Comparison of ENCODE assay signal across 8 cellular contexts in the genomic region with DNA sequence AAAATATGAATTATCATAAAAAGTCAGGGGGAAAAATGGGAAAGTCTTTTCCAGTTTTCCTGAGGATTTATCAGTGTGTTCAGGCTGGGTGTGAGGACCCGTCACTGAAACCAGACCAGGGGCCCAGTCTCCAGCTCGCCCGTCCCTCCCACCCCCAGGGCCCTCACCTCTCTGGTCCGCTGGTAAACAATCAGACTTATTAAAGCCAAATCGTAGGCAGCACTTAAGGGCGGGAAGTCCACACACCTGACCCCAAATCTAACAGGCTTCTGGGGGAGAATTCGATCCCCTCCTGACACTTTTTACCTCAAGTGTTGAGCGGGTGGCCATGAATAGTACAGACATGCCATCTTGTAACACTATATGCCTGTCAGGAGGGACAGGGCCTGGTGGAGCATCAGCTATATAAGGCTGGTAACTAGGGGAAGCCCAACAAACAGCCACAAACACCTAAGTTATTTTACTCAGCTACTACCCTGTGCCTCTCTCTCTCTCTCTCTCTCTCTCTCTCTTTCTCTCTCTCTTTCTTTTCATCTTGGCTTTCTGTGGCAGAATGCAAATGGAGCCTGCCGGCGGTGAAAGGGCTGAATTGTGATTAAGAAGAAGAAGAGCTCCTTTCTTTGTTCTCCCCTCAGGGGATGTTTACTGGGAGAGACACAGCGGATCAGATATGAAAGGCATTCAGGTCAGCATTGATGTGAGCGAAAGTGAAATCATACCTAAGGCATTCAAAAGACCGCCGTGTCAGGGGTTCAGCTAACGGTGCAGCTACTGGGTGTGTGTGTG. TPM values are rescaled to one million over a fixed set of nuclear protein-coding genes. Genes with fewer than 3 reads are reported as not detected.
DNase-seq lines count a peak whose midpoint lies in the region; ATAC-seq, FAIRE-seq and TF ChIP-seq lines count a peak whose summit lies in the region.

No MANE protein-coding gene starts in this region.

- no peaks in the 10 kb centered on the region for H3K36me3 ChIP-seq in esophagus (ENCODE audit: control insufficient read depth in 2 of 2, insufficient read depth in 2 of 2, low read length in 1 of 2)

- POLR2A ChIA-PET in GM10248 (lab: Yijun Ruan, JAX) = no interaction called here

- peaks cover 4% of the 10 kb centered on the region for H3K36me3 Mint-ChIP-seq in activated T-cell treated with anti-CD3 and anti-CD28 coated beads, Interleukin-2, amount 50 U/mL, for 24 hours (ENCODE audit: low read depth)
- no peaks in the 10 kb centered on the region for H3K36me3 Mint-ChIP-seq in nephron progenitor cell (ENCODE audit: low read depth)

- TF ChIP-seq CTCF in nephron progenitor cell (IDR thresholded peaks at IDR 0.05) = no peak
- TF ChIP-seq CTCF in GM10248 (IDR thresholded peaks at IDR 0.05; ENCODE audit: control extremely low read depth, extremely low read depth, low read depth, missing control alignments) = no peak

- WGBS in esophagus, 2 donors = 55% methylated on average over 15 of the region's 15 CpGs

- H3K9me3 Mint-ChIP-seq in activated T-cell treated with anti-CD3 and anti-CD28 coated beads, Interleukin-2, amount 50 U/mL, for 24 hours = no peaks in the 10 kb centered on the region
- no peaks in the 10 kb centered on the region for H3K9me3 Mint-ChIP-seq in nephron progenitor cell

- CTCF ChIA-PET in GM10248 (lab: Yijun Ruan, JAX) = interaction anchor here (0.8 to 1.1 kb wide), 3 partner anchors 26 to 61 kb away, joined by 3 read pairs; no protein-coding TSS in a partner anchor

- peak overlapping the region; percentile 70 for H3K4me3 Mint-ChIP-seq in activated T-cell treated with anti-CD3 and anti-CD28 coated beads, Interleukin-2, amount 50 U/mL, for 24 hours
- peak overlapping the region; percentile 71 for H3K4me3 Mint-ChIP-seq in nephron progenitor cell

- no peaks in the 10 kb centered on the region for H3K4me1 ChIP-seq in esophagus (ENCODE audit: control insufficient read depth in 2 of 2, insufficient read depth in 2 of 2, low read length in 1 of 2)

- FAIRE-seq in RCC 7860 (lab: Jason Lieb, UNC) = peak; percentile 28

- peaks cover 73% of the 10 kb centered on the region for H3K27me3 Mint-ChIP-seq in activated T-cell treated with anti-CD3 and anti-CD28 coated beads, Interleukin-2, amount 50 U/mL, for 24 hours
- no peaks in the 10 kb centered on the region for H3K27me3 Mint-ChIP-seq in nephron progenitor cell (ENCODE audit: low read depth, poor library complexity)

- DNase-seq in activated T-cell treated with anti-CD3 and anti-CD28 coated beads, Interleukin-2, amount 50 U/mL, for 24 hours = no peak
- DNase-seq in activated T-cell treated with anti-CD3 and anti-CD28 coated beads, Interleukin-2, amount 50 U/mL, for 48 hours = no peak
- peak; percentile 81 for DNase-seq in RCC 7860 (ENCODE audit: low spot score)
- no peak for DNase-seq in nephron progenitor cell
- no peak for DNase-seq in GM10248 (ENCODE audit: extremely low spot score)

- peaks cover 0 to 6% of the 10 kb centered on the region in 2 donors for H3K27me3 ChIP-seq in esophagus (ENCODE audit: control insufficient read depth in 1 of 2, insufficient read depth in 2 of 2, low read length in 2 of 2)

- ATAC-seq in HG02870 (IDR thresholded peaks at IDR 0.05; ENCODE audit: unreplicated experiment) = peak; percentile 74
- no peak for ATAC-seq in GM18858 (IDR thresholded peaks at IDR 0.05; ENCODE audit: unreplicated experiment)

- peaks cover 61% of the 10 kb centered on the region for H3K4me1 Mint-ChIP-seq in activated T-cell treated with anti-CD3 and anti-CD28 coated beads, Interleukin-2, amount 50 U/mL, for 24 hours (ENCODE audit: low read depth)
- peaks cover 100% of the 10 kb centered on the region for H3K4me1 Mint-ChIP-seq in nephron progenitor cell

- peak overlapping the region in 1 of 2 donors; percentile 26 for H3K4me3 ChIP-seq in esophagus (ENCODE audit: low read depth in 1 of 2, low read length in 2 of 2)

- peak overlapping the region; percentile 81 to 84 for H3K27ac ChIP-seq in esophagus (ENCODE audit: low read depth in 2 of 2, low read length in 1 of 2)

- H3K27ac Mint-ChIP-seq in activated T-cell treated with anti-CD3 and anti-CD28 coated beads, Interleukin-2, amount 50 U/mL, for 24 hours = peak overlapping the region; percentile 88
- peak overlapping the region; percentile 100 for H3K27ac Mint-ChIP-seq in nephron progenitor cell

- no peaks in the 10 kb centered on the region for H3K9me3 ChIP-seq in esophagus (ENCODE audit: control insufficient read depth in 2 of 2, insufficient read depth in 1 of 2, low read depth in 1 of 2, low read length in 1 of 2)

RNA-seq across cellular contexts. Expression of gene ZEB2, which starts 9.5 kb away (rescaled TPM):
- 1 to 10 TPM; 3.7 to 5.9 TPM for polyA plus RNA-seq in esophagus
